In the genomic region with DNA sequence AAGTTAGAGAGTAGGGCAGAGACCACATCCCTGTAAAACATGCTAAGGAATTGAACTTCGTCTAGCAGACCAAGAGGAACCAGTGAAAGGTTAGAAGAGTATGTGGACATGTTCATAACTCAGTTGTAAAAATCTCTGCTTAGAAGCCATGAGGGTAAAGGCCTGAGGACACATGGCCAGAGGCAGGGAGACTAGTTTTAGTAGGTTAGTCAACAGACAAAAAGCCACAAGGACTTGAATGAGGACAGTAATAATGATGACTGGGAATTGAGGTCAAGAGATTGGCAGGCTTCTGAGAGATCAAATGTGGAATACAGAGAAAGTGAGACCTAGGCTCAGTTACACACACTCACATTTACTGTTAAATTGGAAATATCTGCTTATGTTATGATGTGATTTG, we compare ENCODE assay signal across 25 cellular contexts.
A peak's percentile ranks its signal among the peaks of the same experiment; 100 is the strongest.
DNase-seq lines count a peak whose midpoint lies in the region; ATAC-seq, FAIRE-seq and TF ChIP-seq lines count a peak whose summit lies in the region.
"Had no signal": no experiment of that assay in that cellular context is flagged by ENCODE, and none has a peak within 500 bp of the region (broad histone marks: within the 10 kb centered on the region; RNA-seq: fewer than 3 reads in every experiment).

No MANE protein-coding gene starts in this region.

- WGBS in pancreas, 2 donors: 90 to 93% methylated on average over 1 of the region's 1 CpG

- in situ Hi-C loops in gastrocnemius medialis (cut with MboI; ENCODE audit: low sequenced_read_pairs in 4 of 4): loop anchor here in 1 of 4 donors (10.0 kb wide), 1 partner anchor 76 kb away; no protein-coding TSS in a partner anchor

- H3K27me3 Mint-ChIP-seq in activated CD4-positive, alpha-beta T cell treated with anti-CD3 and anti-CD28 coated beads, Interleukin-2, amount 10 ng/mL, durations not matched to agents 24 days and 14 days: no peaks in the 10 kb centered on the region
- H3K27me3 Mint-ChIP-seq: B cell; CD4-positive, CD25-positive, alpha-beta regulatory T cell had no signal

- peak; percentile 89 to 99 for ATAC-seq in gastrocnemius medialis
- no peak for ATAC-seq in foreskin keratinocyte
- ATAC-seq in pancreas: no peak
- ATAC-seq: CD8-positive, alpha-beta T cell; GM12878; GM23338; HCT116 had no signal

- peak overlapping the region; percentile 51 to 79 (median 76) for H3K27ac ChIP-seq in gastrocnemius medialis
- H3K27ac ChIP-seq in foreskin keratinocyte: no peak overlapping the region
- H3K27ac ChIP-seq in pancreas: no peak overlapping the region
- H3K27ac ChIP-seq: 22Rv1, BLaER1, C4-2B had no signal

- peaks cover 22 to 27% of the 10 kb centered on the region in 2 donors for H3K4me1 ChIP-seq in gastrocnemius medialis
- H3K4me1 ChIP-seq in foreskin keratinocyte: no peaks in the 10 kb centered on the region
- no peaks in the 10 kb centered on the region for H3K4me1 ChIP-seq in pancreas
- H3K4me1 ChIP-seq: BLaER1 had no signal

- H3K4me3 Mint-ChIP-seq in activated CD4-positive, alpha-beta T cell treated with anti-CD3 and anti-CD28 coated beads, Interleukin-2, amount 10 ng/mL, durations not matched to agents 24 days and 14 days: no peak overlapping the region
- H3K4me3 Mint-ChIP-seq: B cell; CD4-positive, CD25-positive, alpha-beta regulatory T cell; CD8-positive, alpha-beta T cell; GM23338; H9 had no signal

- H3K36me3 ChIP-seq in gastrocnemius medialis (no peaks in the 10 kb centered on the region), pancreas (no peaks in the 10 kb centered on the region)

- H3K27ac Mint-ChIP-seq in activated CD4-positive, alpha-beta T cell treated with anti-CD3 and anti-CD28 coated beads, Interleukin-2, amount 10 ng/mL, durations not matched to agents 24 days and 14 days: no peak overlapping the region
- H3K27ac Mint-ChIP-seq: B cell; CD4-positive, CD25-positive, alpha-beta regulatory T cell; CD8-positive, alpha-beta T cell; GM23338; H9 had no signal

- peaks cover 5% of the 10 kb centered on the region for H3K36me3 Mint-ChIP-seq in activated CD4-positive, alpha-beta T cell treated with anti-CD3 and anti-CD28 coated beads, Interleukin-2, amount 10 ng/mL, durations not matched to agents 24 days and 14 days (ENCODE audit: low read depth)

- H3K9me3 ChIP-seq in gastrocnemius medialis: no peaks in the 10 kb centered on the region
- H3K9me3 ChIP-seq in pancreas: no peaks in the 10 kb centered on the region
- H3K9me3 ChIP-seq: BLaER1 had no signal

- H3K27me3 ChIP-seq in gastrocnemius medialis (no peaks in the 10 kb centered on the region), foreskin keratinocyte (no peaks in the 10 kb centered on the region), pancreas (no peaks in the 10 kb centered on the region)
- H3K27me3 ChIP-seq: BLaER1 had no signal

- H3K4me1 Mint-ChIP-seq in activated CD4-positive, alpha-beta T cell treated with anti-CD3 and anti-CD28 coated beads, Interleukin-2, amount 10 ng/mL, durations not matched to agents 24 days and 14 days: no peaks in the 10 kb centered on the region
- H3K4me1 Mint-ChIP-seq: B cell; CD4-positive, CD25-positive, alpha-beta regulatory T cell; GM23338; H9 had no signal

- peaks cover 24% of the 10 kb centered on the region for H3K9me3 Mint-ChIP-seq in activated CD4-positive, alpha-beta T cell treated with anti-CD3 and anti-CD28 coated beads, Interleukin-2, amount 10 ng/mL, durations not matched to agents 24 days and 14 days

- TF ChIP-seq CTCF in gastrocnemius medialis (IDR thresholded peaks at IDR 0.05 in 4 of 5, conservative IDR thresholded peaks at IDR 0.05 in 1 of 5) (no peak), foreskin keratinocyte (conservative IDR thresholded peaks at IDR 0.05) (no peak), pancreas (IDR thresholded peaks at IDR 0.05) (no peak)

- DNase-seq in activated CD4-positive, alpha-beta T cell treated with anti-CD3 and anti-CD28 coated beads, Interleukin-2, amount 10 ng/mL, durations not matched to agents 24 days and 14 days: peak; percentile 37
- no peak for DNase-seq in activated CD4-positive, alpha-beta T cell treated with anti-CD3 and anti-CD28 coated beads for 1 hour
- DNase-seq in myocyte (ENCODE audit: low read depth) (peak; percentile 83), gastrocnemius medialis (peak in 1 of 2 donors; percentile 45), foreskin keratinocyte (no peak), pancreas (no peak), head of caudate nucleus (no peak), NCI-H187 (lab: John Stamatoyannopoulos, UW) (no peak)
- DNase-seq: CD4-positive, CD25-positive, alpha-beta regulatory T cell; CD8-positive, alpha-beta T cell; DMS 273 treated with DMSO at 0.1 percent for 48 hours; DMS79; EL; GDM1; H9 had no signal

- H3K4me3 ChIP-seq in gastrocnemius medialis (no peak overlapping the region), pancreas (no peak overlapping the region)
- H3K4me3 ChIP-seq: BLaER1, GM12878, GM23338 had no signal

- intact Hi-C loops in activated CD4-positive, alpha-beta T cell treated with anti-CD3 and anti-CD28 coated beads, Interleukin-2, amount 10 ng/mL, durations not matched to agents 24 days and 14 days (cut with micrococcal nuclease): no loop called here
- intact Hi-C loops in gastrocnemius medialis (cut with DNase I; ENCODE audit: low total_unique reads): no loop called here
- intact Hi-C loops in pancreas (cut with DNase I): no loop called here
- intact Hi-C loops in head of caudate nucleus (cut with DNase I): no loop called here

- no peak for FAIRE-seq in pancreas (lab: Jason Lieb, UNC)
- FAIRE-seq: A204.1, D721Med, GM12878, GM18507 had no signal

- TF ChIP-seq POLR2A in gastrocnemius medialis (IDR thresholded peaks at IDR 0.05): no peak

Comparison
In these comparisons a context has a peak if more than half of its experiments do, and no peak if none do; other contexts are left out.
1. DNase-seq: peak in activated CD4-positive, alpha-beta T cell treated with anti-CD3 and anti-CD28 coated beads, Interleukin-2, amount 10 ng/mL, durations not matched to agents 24 days and 14 days (single experiment) and myocyte (single experiment); none in activated CD4-positive, alpha-beta T cell treated with anti-CD3 and anti-CD28 coated beads for 1 hour (single experiment), foreskin keratinocyte (0 of 2), pancreas (0 of 6), head of caudate nucleus (0 of 42) and NCI-H187 (0 of 2).
2. ATAC-seq: peak in gastrocnemius medialis (2 of 2); none in foreskin keratinocyte (single experiment) and pancreas (0 of 4).
3. H3K27ac ChIP-seq: peak in gastrocnemius medialis (4 of 4); none in foreskin keratinocyte (single experiment) and pancreas (0 of 4).